8 cellular contexts compared by ENCODE assay signal in genomic region chr3:58052373-58053273, GRCh38. TPM values are rescaled to one million over a fixed set of nuclear protein-coding genes. Genes with fewer than 3 reads are reported as not detected.
A peak's percentile ranks its signal among the peaks of the same experiment; 100 is the strongest.
DNase-seq lines count a peak whose midpoint lies in the region; ATAC-seq and TF ChIP-seq lines count a peak whose summit lies in the region.

No MANE protein-coding gene starts in this region.

- no peaks in the 10 kb centered on the region for H3K27me3 Mint-ChIP-seq in activated CD4-positive, alpha-beta memory T cell treated with anti-CD3 and anti-CD28 coated beads for 36 hours
- H3K27me3 Mint-ChIP-seq in T-cell: no peaks in the 10 kb centered on the region

- peak; percentile 81 for ATAC-seq in HG02759 (IDR thresholded peaks at IDR 0.05; ENCODE audit: unreplicated experiment)
- peak; percentile 79 for ATAC-seq in omental fat pad (ENCODE audit: low FRiP score)
- no peak for ATAC-seq in GM18909 (IDR thresholded peaks at IDR 0.05; ENCODE audit: poor library complexity, unreplicated experiment)
- no peak for ATAC-seq in T-cell (replicated peaks in 1 of 4)

- POLR2A ChIA-PET in activated CD4-positive, alpha-beta memory T cell treated with anti-CD3 and anti-CD28 coated beads for 36 hours (lab: Charles Lee): interaction anchor here (1.0 kb wide), 2 partner anchors 12 to 17 kb away, joined by 3 read pairs; no protein-coding TSS in a partner anchor
- POLR2A ChIA-PET in T-cell (lab: Charles Lee): interaction anchor here (0.5 to 0.6 kb wide), 2 partner anchors 10 to 59 kb away, joined by 5 to 8 read pairs; no protein-coding TSS in a partner anchor

- TF ChIP-seq CTCF in fibroblast of pulmonary artery (IDR thresholded peaks at IDR 0.05; ENCODE audit: low read length, missing control alignments): no peak
- no peak for TF ChIP-seq CTCF in omental fat pad (IDR thresholded peaks at IDR 0.05)

- intact Hi-C loops in activated CD4-positive, alpha-beta memory T cell treated with anti-CD3 and anti-CD28 coated beads for 36 hours (cut with micrococcal nuclease): loop anchor here (1.0 kb wide), 2 partner anchors 17 to 30 kb away; no protein-coding TSS in a partner anchor

- no peaks in the 10 kb centered on the region for H3K9me3 Mint-ChIP-seq in activated CD4-positive, alpha-beta memory T cell treated with anti-CD3 and anti-CD28 coated beads for 36 hours
- no peaks in the 10 kb centered on the region for H3K9me3 Mint-ChIP-seq in T-cell

- H3K4me1 Mint-ChIP-seq in activated CD4-positive, alpha-beta memory T cell treated with anti-CD3 and anti-CD28 coated beads for 36 hours (ENCODE audit: low read depth): peaks cover 13% of the 10 kb centered on the region
- peaks cover 30 to 46% (median 35%) of the 10 kb centered on the region in 3 donors for H3K4me1 Mint-ChIP-seq in T-cell

- H3K4me3 Mint-ChIP-seq in activated CD4-positive, alpha-beta memory T cell treated with anti-CD3 and anti-CD28 coated beads for 36 hours: no peak overlapping the region
- H3K4me3 Mint-ChIP-seq in T-cell: no peak overlapping the region

- peak; percentile 84 for DNase-seq in AG08395 (ENCODE audit: low spot score)
- peak; percentile 77 for DNase-seq in activated CD4-positive, alpha-beta memory T cell treated with anti-CD3 and anti-CD28 coated beads for 36 hours
- DNase-seq in fibroblast of pulmonary artery (ENCODE audit: low read depth): peak; percentile 95
- DNase-seq in omental fat pad (ENCODE audit: low spot score): peak; percentile 94
- DNase-seq in ureter (ENCODE audit: low spot score): peak; percentile 80
- DNase-seq in T-cell: no peak

- H3K27ac Mint-ChIP-seq in activated CD4-positive, alpha-beta memory T cell treated with anti-CD3 and anti-CD28 coated beads for 36 hours: peak overlapping the region; percentile 54
- no peak overlapping the region for H3K27ac Mint-ChIP-seq in T-cell

- CTCF ChIA-PET in activated CD4-positive, alpha-beta memory T cell treated with anti-CD3 and anti-CD28 coated beads for 36 hours (lab: Charles Lee): interaction anchor here (0.6 to 1.2 kb wide), 2 partner anchors 45 to 641 kb away, joined by 3 to 6 read pairs; partner anchors contain the start of gene FLNB
- CTCF ChIA-PET in T-cell (lab: Charles Lee): interaction anchor here in 1 of 2 donors (0.6 kb wide), 1 partner anchor 12 kb away, joined by 3 read pairs; no protein-coding TSS in a partner anchor

- no peaks in the 10 kb centered on the region for H3K36me3 Mint-ChIP-seq in activated CD4-positive, alpha-beta memory T cell treated with anti-CD3 and anti-CD28 coated beads for 36 hours
- H3K36me3 Mint-ChIP-seq in T-cell: peaks cover 8% of the 10 kb centered on the region

- H3K4me3 ChIP-seq in fibroblast of pulmonary artery (replicated peaks; ENCODE audit: low read depth, low read length): no peak overlapping the region

RNA-seq across cellular contexts. Expression of gene FLNB, which starts 44.4 kb away (rescaled TPM):
- 10 to 100 TPM; 23.1 to 26.0 TPM for total RNA-seq in activated CD4-positive, alpha-beta memory T cell treated with anti-CD3 and anti-CD28 coated beads for 36 hours
- total RNA-seq in omental fat pad: 100 to 1,000 TPM in 3 of 4 donors, 10 to 100 TPM in 1; 82.5 to 192 (median 145) TPM
- total RNA-seq in ureter: 303 TPM
- 10 to 100 TPM; 37.0 to 79.7 (median 39.4) TPM for total RNA-seq in T-cell

Comparison
In these comparisons a context has a peak if more than half of its experiments do, and no peak if none do; other contexts are left out.
1. DNase-seq: peak in AG08395 (single experiment), activated CD4-positive, alpha-beta memory T cell treated with anti-CD3 and anti-CD28 coated beads for 36 hours (single experiment), fibroblast of pulmonary artery (single experiment), omental fat pad (single experiment) and ureter (single experiment); none in T-cell (0 of 34).
2. ATAC-seq: peak in HG02759 (single experiment) and omental fat pad (single experiment); none in GM18909 (single experiment) and T-cell (0 of 4).